In the genomic region with DNA sequence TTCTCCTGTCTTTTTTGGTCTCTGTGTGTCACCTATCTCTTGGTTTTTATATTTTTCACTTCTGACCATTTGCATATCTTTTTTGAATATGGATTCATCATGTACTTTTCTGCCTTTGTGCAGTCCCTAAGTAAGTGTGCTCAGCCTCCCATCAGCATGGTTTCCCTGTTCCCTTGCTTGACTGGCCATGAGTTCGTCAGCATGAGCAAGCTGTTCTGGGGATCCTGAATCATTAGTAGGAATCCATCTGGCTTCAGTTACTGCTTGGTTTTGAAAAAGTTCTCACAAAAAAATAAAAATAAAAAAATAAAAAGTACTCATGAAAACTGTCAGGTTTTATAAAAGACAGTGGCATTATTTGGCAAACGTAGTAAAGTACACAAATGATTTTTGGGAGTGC, we compare ENCODE assay signal across 1 cellular context.
TF ChIP-seq lines count a peak whose summit lies in the region.

No MANE protein-coding gene starts in this region.

TF ChIP-seq in IMR-90, 13 proteins besides CTCF, POLR2A, EP300 and RAD21 (continued from another document):
- TF ChIP-seq MAFK (IDR thresholded peaks at IDR 0.05; ENCODE audit: low read depth, low read length) (no peak), MAZ (IDR thresholded peaks at IDR 0.05; ENCODE audit: borderline replicate concordance, low read depth, low read length) (no peak), SMC3 (IDR thresholded peaks at IDR 0.05; ENCODE audit: low read depth, low read length) (no peak), RFX5 (IDR thresholded peaks at IDR 0.05; ENCODE audit: low read depth, low read length) (no peak), RCOR1 (IDR thresholded peaks at IDR 0.05; ENCODE audit: insufficient replicate concordance, low read length) (no peak), BHLHE40 (IDR thresholded peaks at IDR 0.05; ENCODE audit: low read depth, low read length) (no peak)
